20 cellular contexts compared by ENCODE assay signal in the genomic region with DNA sequence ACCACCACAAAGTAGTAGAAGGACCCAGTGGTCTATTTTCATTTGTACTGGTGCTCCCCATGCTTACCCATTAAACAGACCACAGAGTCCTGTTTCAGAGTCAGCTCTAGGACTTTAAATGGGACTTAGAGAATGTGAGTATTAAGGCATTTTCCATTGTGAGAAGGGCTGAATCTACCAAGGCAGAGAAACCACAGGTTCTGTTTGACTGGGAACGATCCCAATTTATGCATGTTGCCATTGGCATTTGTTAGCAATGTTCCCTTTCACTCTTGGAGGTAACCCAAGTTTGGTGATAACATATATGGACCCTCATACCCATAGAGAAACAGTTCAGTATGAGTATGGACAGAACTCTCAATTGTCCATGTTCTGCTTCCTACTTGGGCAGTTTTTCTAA.
A peak's percentile ranks its signal among the peaks of the same experiment; 100 is the strongest.
DNase-seq lines count a peak whose midpoint lies in the region; ATAC-seq and TF ChIP-seq lines count a peak whose summit lies in the region.
"Had no signal": no experiment of that assay in that cellular context is flagged by ENCODE, and none has a peak within 500 bp of the region (broad histone marks: within the 10 kb centered on the region; RNA-seq: fewer than 3 reads in every experiment).

No MANE protein-coding gene starts in this region.

- no peaks in the 10 kb centered on the region for H3K9me3 ChIP-seq in psoas muscle
- H3K9me3 ChIP-seq: MG63 had no signal

- TF ChIP-seq CTCF in psoas muscle (IDR thresholded peaks at IDR 0.05), result no peak

- DNase-seq in M059J (ENCODE audit: low read depth), result peak; percentile 58
- peak; percentile 87 for DNase-seq in astrocyte of the hippocampus (ENCODE audit: low read depth, low spot score)
- peak; percentile 8 for DNase-seq in glomerular visceral epithelial cell (ENCODE audit: extremely low spot score)
- no peak for DNase-seq in NCI-H128 (lab: John Stamatoyannopoulos, UW; ENCODE audit: unreplicated experiment)
- no peak for DNase-seq in Kasumi-1 (lab: John Stamatoyannopoulos, UW)
- DNase-seq in psoas muscle, result no peak
- DNase-seq: ACHN, C1 segment of cervical spinal cord, KBM-7, MG63, NCI-H1092, NCI-H146, NCI-H2029 treated with DMSO at 0.1 percent for 48 hours, NCI-H2171 treated with DMSO at 0.1 percent for 48 hours, NCI-H748 treated with DMSO at 0.1 percent for 48 hours, PC-9, SIG-M5 had no signal

- H3K4me1 ChIP-seq in psoas muscle, result no peaks in the 10 kb centered on the region

- WGBS in psoas muscle, 3 donors, result 77 to 85% (median 81%) methylated on average over 1 of the region's 1 CpG

- H3K36me3 ChIP-seq in psoas muscle (ENCODE audit: insufficient read depth in 1 of 2, low read depth in 1 of 2), result no peaks in the 10 kb centered on the region
- H3K36me3 ChIP-seq: MG63 had no signal

- no peaks in the 10 kb centered on the region for H3K27me3 ChIP-seq in psoas muscle (ENCODE audit: insufficient read depth in 3 of 3, low read length in 2 of 3)
- H3K27me3 ChIP-seq: MG63 had no signal

- H3K4me3 ChIP-seq in psoas muscle, result no peak overlapping the region
- H3K4me3 ChIP-seq: MG63, PC-9 had no signal

- ATAC-seq in HG02938 (IDR thresholded peaks at IDR 0.05; ENCODE audit: unreplicated experiment) (no peak), psoas muscle (no peak)
- ATAC-seq: HepG2 had no signal

- H3K27ac ChIP-seq in psoas muscle, result no peak overlapping the region
- H3K27ac ChIP-seq: PC-9, RWPE1 had no signal

- intact Hi-C loops in psoas muscle (cut with DNase I), result no loop called here

Comparison
In these comparisons a context has a peak if more than half of its experiments do, and no peak if none do; other contexts are left out.
1. DNase-seq: peak in M059J (single experiment), astrocyte of the hippocampus (single experiment) and glomerular visceral epithelial cell (single experiment); none in NCI-H128 (single experiment), Kasumi-1 (0 of 2) and psoas muscle (0 of 2).